In genomic region chr22:41696714-41697113, GRCh38 we compare ENCODE assay signal across 8 cellular contexts. TPM values are rescaled to one million over a fixed set of nuclear protein-coding genes. Genes with fewer than 3 reads are reported as not detected.
DNase-seq lines count a peak whose midpoint lies in the region; ATAC-seq lines count a peak whose summit lies in the region.

No MANE protein-coding gene starts in this region.

- H3K36me3 Mint-ChIP-seq in naive thymus-derived CD8-positive, alpha-beta T cell = no peaks in the 10 kb centered on the region

- no peaks in the 10 kb centered on the region for H3K9me3 Mint-ChIP-seq in naive thymus-derived CD8-positive, alpha-beta T cell

- peak in 1 of 10 donors; percentile 63 for DNase-seq in naive thymus-derived CD8-positive, alpha-beta T cell
- DNase-seq in GDM1 (lab: John Stamatoyannopoulos, UW) (no peak), DMS53 treated with DMSO at 0.1 percent for 48 hours (lab: John Stamatoyannopoulos, UW; ENCODE audit: unreplicated experiment) (no peak)

- H3K27ac ChIP-seq in BLaER1 treated with 17β-estradiol and CSF1 and Interleukin-3, amounts not matched to agents 10 nM and 100 nM = peak overlapping the region; percentile 63 to 88 (median 81)
- H3K27ac ChIP-seq in HUES48 (ENCODE audit: low read depth, low read length) = peak overlapping the region; percentile 26
- peak overlapping the region; percentile 16 for H3K27ac ChIP-seq in angular gyrus (ENCODE audit: low read depth, low read length)

- no peaks in the 10 kb centered on the region for H3K9me3 ChIP-seq in BLaER1 treated with 17β-estradiol and CSF1 and Interleukin-3, amounts not matched to agents 10 nM and 100 nM (replicated peaks in 1 of 11)
- no peaks in the 10 kb centered on the region for H3K9me3 ChIP-seq in HUES48 (ENCODE audit: control insufficient read depth, insufficient read depth, low read length)

- H3K4me1 ChIP-seq in BLaER1 treated with 17β-estradiol and CSF1 and Interleukin-3, amounts not matched to agents 10 nM and 100 nM = peaks cover 25 to 32% (median 30%) of the 10 kb centered on the region in 10 experiments
- peaks cover 9% of the 10 kb centered on the region; the same call in 1 of the 2 replicates for H3K4me1 ChIP-seq in HUES48 (ENCODE audit: control insufficient read depth, insufficient read depth, low read length)

- POLR2A ChIA-PET in naive thymus-derived CD8-positive, alpha-beta T cell (lab: Charles Lee) = interaction anchor here (1.1 to 4.4 kb wide), 5 partner anchors 9 to 244 kb away, joined by 3 to 38 read pairs (median 24); partner anchors contain the start of genes CCDC134 and SNU13

- peak overlapping the region in 4 of 10 donors; percentile 54 to 84 (median 67) for H3K4me3 Mint-ChIP-seq in naive thymus-derived CD8-positive, alpha-beta T cell

- no peaks in the 10 kb centered on the region for H4K20me1 ChIP-seq in BLaER1 treated with 17β-estradiol and CSF1 and Interleukin-3, amounts not matched to agents 10 nM and 100 nM

- peak overlapping the region; percentile 67 to 81 (median 74) for H3K9ac ChIP-seq in BLaER1 treated with 17β-estradiol and CSF1 and Interleukin-3, amounts not matched to agents 10 nM and 100 nM
- H3K9ac ChIP-seq in HUES48 (ENCODE audit: low read depth, low read length) = no peak overlapping the region

- H3K27me3 Mint-ChIP-seq in naive thymus-derived CD8-positive, alpha-beta T cell = peaks cover 0 to 2% (median 0%) of the 10 kb centered on the region in 5 donors

- peak overlapping the region in 9 of 10 donors; percentile 61 to 93 (median 81) for H3K27ac Mint-ChIP-seq in naive thymus-derived CD8-positive, alpha-beta T cell

- H3K4me2 ChIP-seq in BLaER1 treated with 17β-estradiol and CSF1 and Interleukin-3, amounts not matched to agents 10 nM and 100 nM = peak overlapping the region; percentile 80 to 96 (median 90)

- peaks cover 11 to 13% (median 12%) of the 10 kb centered on the region in 4 donors for H3K4me1 Mint-ChIP-seq in naive thymus-derived CD8-positive, alpha-beta T cell

- H3K4me3 ChIP-seq in BLaER1 treated with 17β-estradiol and CSF1 and Interleukin-3, amounts not matched to agents 10 nM and 100 nM = peak overlapping the region; percentile 22 to 60 (median 39); a peak in 18 of 20 replicates
- H3K4me3 ChIP-seq in HUES48 (ENCODE audit: low read depth, low read length) = no peak overlapping the region

- ATAC-seq in naive thymus-derived CD8-positive, alpha-beta T cell = no peak
- ATAC-seq in HG03378 (IDR thresholded peaks at IDR 0.05; ENCODE audit: unreplicated experiment) (no peak), GM19395 (IDR thresholded peaks at IDR 0.05; ENCODE audit: unreplicated experiment) (no peak)

- H3K27me3 ChIP-seq in BLaER1 treated with 17β-estradiol and CSF1 and Interleukin-3, amounts not matched to agents 10 nM and 100 nM = no peaks in the 10 kb centered on the region
- no peaks in the 10 kb centered on the region for H3K27me3 ChIP-seq in HUES48 (ENCODE audit: control insufficient read depth, insufficient read depth, low read length)

- peaks cover 0 to 15% (median 8%) of the 10 kb centered on the region in 11 experiments; a peak in 10 of 22 replicates for H3K36me3 ChIP-seq in BLaER1 treated with 17β-estradiol and CSF1 and Interleukin-3, amounts not matched to agents 10 nM and 100 nM
- H3K36me3 ChIP-seq in HUES48 (ENCODE audit: control insufficient read depth, insufficient read depth, low read length) = peaks cover 4% of the 10 kb centered on the region; the same call in 1 of the 2 replicates

RNA-seq across cellular contexts. Expression of gene MEI1, which starts 2.6 kb away (rescaled TPM):
- total RNA-seq in naive thymus-derived CD8-positive, alpha-beta T cell = 10 to 100 TPM; 52.9 to 62.8 TPM
- polyA plus RNA-seq in naive thymus-derived CD8-positive, alpha-beta T cell = 100 to 1,000 TPM in 1 of 3 donors, 10 to 100 TPM in 2; 89.5 to 153 (median 98.3) TPM

RNA-seq across cellular contexts. Expression of gene SNU13, which starts 8.0 kb away (rescaled TPM):
- total RNA-seq in naive thymus-derived CD8-positive, alpha-beta T cell = 100 to 1,000 TPM; 117 to 127 TPM
- polyA plus RNA-seq in naive thymus-derived CD8-positive, alpha-beta T cell = 100 to 1,000 TPM; 226 to 309 (median 285) TPM

Comparison
In these comparisons a context has a peak if more than half of its experiments do, and no peak if none do; other contexts are left out.
1. H3K27ac ChIP-seq: peak in every context shown above with its lines; median percentile 81 in BLaER1 treated with 17β-estradiol and CSF1 and Interleukin-3, amounts not matched to agents 10 nM and 100 nM; 26 in HUES48; 16 in angular gyrus.